8 cellular contexts compared by ENCODE assay signal in the genomic region with DNA sequence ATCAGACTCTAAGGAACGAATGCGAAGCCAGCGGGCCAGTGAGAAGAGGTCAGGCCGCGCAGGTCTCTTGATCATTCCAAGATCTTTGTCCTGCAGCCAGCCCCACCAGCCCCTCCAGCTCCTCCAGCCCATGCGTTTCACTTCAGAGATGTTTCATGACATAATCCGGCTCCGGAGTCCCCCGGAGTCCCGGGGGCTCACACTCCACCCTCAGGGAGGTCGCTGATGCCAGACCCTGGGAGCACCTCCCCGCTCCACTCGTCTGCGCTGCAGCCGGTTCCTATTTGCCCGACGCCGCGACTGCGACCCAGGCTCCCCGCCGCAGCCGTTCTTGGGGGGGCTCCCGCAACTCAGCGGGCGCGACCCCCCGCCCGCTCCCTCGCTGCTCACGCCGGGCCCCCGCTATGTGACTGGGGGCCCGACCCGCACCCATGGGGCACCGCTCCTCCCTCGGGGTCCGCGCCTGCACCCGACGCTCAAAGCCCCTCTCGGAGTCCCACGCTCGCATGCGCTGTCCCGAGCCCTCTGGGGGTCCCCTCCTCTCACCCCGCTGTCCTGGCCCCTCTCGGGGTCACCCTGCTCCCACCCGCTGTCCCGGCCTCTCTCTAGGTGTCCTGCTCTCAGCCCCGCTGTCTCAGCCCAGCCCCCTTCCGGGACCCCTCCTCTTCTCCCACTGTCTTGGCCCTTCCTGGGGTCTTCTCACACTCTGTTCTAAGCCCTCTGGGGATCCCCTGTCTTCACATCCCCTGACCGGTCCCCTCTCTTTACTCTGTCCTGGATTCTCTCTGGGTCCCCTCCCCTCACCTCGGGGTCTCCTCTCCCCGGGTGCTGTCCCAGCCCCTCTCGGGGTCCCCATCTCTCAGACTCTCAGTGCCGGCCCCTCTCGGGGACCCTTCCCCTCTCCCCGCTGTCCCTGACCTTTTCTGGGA. TPM values are rescaled to one million over a fixed set of nuclear protein-coding genes. Genes with fewer than 3 reads are reported as not detected.
A peak's percentile ranks its signal among the peaks of the same experiment; 100 is the strongest.
DNase-seq lines count a peak whose midpoint lies in the region; ATAC-seq, FAIRE-seq and TF ChIP-seq lines count a peak whose summit lies in the region.

No MANE protein-coding gene starts in this region.

- peak overlapping the region; percentile 93 for H3K4me3 Mint-ChIP-seq in activated T-cell treated with anti-CD3 and anti-CD28 coated beads, Interleukin-2, amount 50 U/mL, for 4 hours

- no peaks in the 10 kb centered on the region for H3K36me3 Mint-ChIP-seq in activated T-cell treated with anti-CD3 and anti-CD28 coated beads, Interleukin-2, amount 50 U/mL, for 4 hours (ENCODE audit: insufficient read depth)

- ATAC-seq in activated T-cell treated with anti-CD3 and anti-CD28 coated beads, Interleukin-2, amount 50 U/mL, for 4 hours = no peak
- no peak for ATAC-seq in pancreas

- FAIRE-seq in pancreas (lab: Jason Lieb, UNC) = no peak

- intact Hi-C loops in pancreas (cut with DNase I) = loop anchor here in 1 of 3 donors (10.0 kb wide), 3 partner anchors 187 to 497 kb away; no protein-coding TSS in a partner anchor

- H3K27ac ChIP-seq in pancreas = no peak overlapping the region

- peaks cover 7 to 12% (median 8%) of the 10 kb centered on the region in 3 donors for H3K4me1 ChIP-seq in pancreas

- H3K4me3 ChIP-seq in HFF-Myc (replicated peaks; ENCODE audit: low read depth, low read length) (peak overlapping the region; percentile 90), fibroblast of villous mesenchyme (ENCODE audit: low read depth, low read length) (peak overlapping the region; percentile 89), pancreas (peak overlapping the region; percentile 68 to 93 (median 87))

- H3K4me1 Mint-ChIP-seq in activated T-cell treated with anti-CD3 and anti-CD28 coated beads, Interleukin-2, amount 50 U/mL, for 4 hours (ENCODE audit: low read depth) = peaks cover 40% of the 10 kb centered on the region

- H3K27me3 Mint-ChIP-seq in activated T-cell treated with anti-CD3 and anti-CD28 coated beads, Interleukin-2, amount 50 U/mL, for 4 hours (ENCODE audit: low read depth) = no peaks in the 10 kb centered on the region

- no peaks in the 10 kb centered on the region for H3K9me3 Mint-ChIP-seq in activated T-cell treated with anti-CD3 and anti-CD28 coated beads, Interleukin-2, amount 50 U/mL, for 4 hours

- H3K9me3 ChIP-seq in pancreas = no peaks in the 10 kb centered on the region

- DNase-seq in AG08396 (ENCODE audit: low spot score) = peak; percentile 22
- DNase-seq in HFF-Myc (ENCODE audit: extremely low read depth, low read depth) = no peak
- DNase-seq in activated T-cell treated with anti-CD3 and anti-CD28 coated beads, Interleukin-2, amount 50 U/mL, for 4 hours = peak; percentile 9
- no peak for DNase-seq in fibroblast of villous mesenchyme (ENCODE audit: low read depth)
- DNase-seq in pancreas = peak in 5 of 6 donors; percentile 26 to 75 (median 40)
- no peak for DNase-seq in NCI-H2029 treated with DMSO at 0.1 percent for 48 hours (lab: John Stamatoyannopoulos, UW)
- no peak for DNase-seq in pons (ENCODE audit: low spot score)
- no peak for DNase-seq in putamen (ENCODE audit: low spot score)

- no peaks in the 10 kb centered on the region for H3K36me3 ChIP-seq in pancreas

- 0% methylated on average over 51 to 59 of the region's 59 CpGs for WGBS in pancreas, 2 donors

- H3K27me3 ChIP-seq in pancreas = no peaks in the 10 kb centered on the region

- TF ChIP-seq CTCF in HFF-Myc (IDR thresholded peaks at IDR 0.05; ENCODE audit: low read depth, low read length, missing control alignments) = no peak
- no peak for TF ChIP-seq CTCF in fibroblast of villous mesenchyme (IDR thresholded peaks at IDR 0.05; ENCODE audit: insufficient read depth, low read depth, low read length)
- TF ChIP-seq CTCF in pancreas (IDR thresholded peaks at IDR 0.05) = no peak

RNA-seq across cellular contexts. Expression of a gene that starts 1.1 kb away (rescaled TPM):
- 10 to 100 TPM; 39.8 to 46.5 (median 43.9) TPM for total RNA-seq in activated T-cell treated with anti-CD3 and anti-CD28 coated beads, Interleukin-2, amount 50 U/mL, for 4 hours
- total RNA-seq in fibroblast of villous mesenchyme (31.2 and 34.5 TPM in 2 replicates), pancreas (10 to 100 TPM in 4 of 6 donors, 1 to 10 TPM in 2; 8.9 to 21.0 (median 12.5) TPM)
- polyA plus RNA-seq in pancreas = 10 to 100 TPM in 1 of 2 donors, 1 to 10 TPM in 1; 7.9 to 11.1 TPM

RNA-seq across cellular contexts. Expression of a gene that starts 4.7 kb away (rescaled TPM):
- total RNA-seq in activated T-cell treated with anti-CD3 and anti-CD28 coated beads, Interleukin-2, amount 50 U/mL, for 4 hours = 10 to 100 TPM; 20.5 to 22.8 (median 21.0) TPM
- total RNA-seq in fibroblast of villous mesenchyme = 34.1 and 53.5 TPM in 2 replicates
- total RNA-seq in pancreas = 10 to 100 TPM; 12.5 to 26.8 (median 15.4) TPM
- 10 to 100 TPM; 10.6 to 14.8 TPM for polyA plus RNA-seq in pancreas

Comparison
In these comparisons a context has a peak if more than half of its experiments do, and no peak if none do; other contexts are left out.
1. DNase-seq: peak in AG08396 (single experiment), activated T-cell treated with anti-CD3 and anti-CD28 coated beads, Interleukin-2, amount 50 U/mL, for 4 hours (single experiment) and pancreas (5 of 6); none in HFF-Myc (single experiment), fibroblast of villous mesenchyme (single experiment), NCI-H2029 treated with DMSO at 0.1 percent for 48 hours (single experiment), pons (single experiment) and putamen (single experiment).
2. Peak in every context shown above with its lines, with median percentiles within 50 percentile points of each other: H3K4me3 ChIP-seq.